Comparison of ENCODE assay signal across 10 cellular contexts in the genomic region with DNA sequence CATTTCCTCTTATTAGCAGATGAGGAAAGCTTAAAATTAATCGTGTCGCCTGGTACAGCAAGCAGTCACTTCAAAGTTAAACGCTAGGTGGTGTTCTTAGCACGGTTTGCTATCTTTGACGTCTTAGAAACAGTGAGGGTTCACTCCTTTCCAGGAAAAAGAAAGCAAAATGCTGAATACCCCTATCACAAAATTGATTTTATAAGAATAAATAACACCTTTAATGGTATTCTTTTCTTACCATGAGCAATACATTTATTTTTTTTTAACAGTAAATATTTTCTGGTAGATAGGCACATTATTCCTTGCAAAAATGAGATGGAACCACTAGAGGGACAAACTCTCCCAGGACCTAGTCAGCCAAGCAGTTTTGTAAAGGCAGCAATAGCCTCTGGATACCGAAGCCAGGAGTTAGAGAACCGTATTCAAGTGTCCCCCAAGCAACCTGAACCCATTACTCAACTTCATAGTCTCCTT.
DNase-seq lines count a peak whose midpoint lies in the region; ATAC-seq and TF ChIP-seq lines count a peak whose summit lies in the region.
"Had no signal": no experiment of that assay in that cellular context is flagged by ENCODE, and none has a peak within 500 bp of the region (broad histone marks: within the 10 kb centered on the region; RNA-seq: fewer than 3 reads in every experiment).

No MANE protein-coding gene starts in this region.

- H3K9me3 ChIP-seq in colonic mucosa = no peaks in the 10 kb centered on the region
- no peaks in the 10 kb centered on the region for H3K9me3 ChIP-seq in right lobe of liver
- H3K9me3 ChIP-seq: SJSA1 had no signal

- H3K27me3 Mint-ChIP-seq in CD14-positive monocyte (ENCODE audit: low read depth in 3 of 3) = peaks cover 0 to 4% (median 3%) of the 10 kb centered on the region in 3 donors

- 4% methylated on average over 7 of the region's 7 CpGs for WGBS in right lobe of liver (ENCODE audit: insufficient coverage, low coverage, low lambda C conversion rate, missing lambda C conversion rate)

- H3K36me3 ChIP-seq in colonic mucosa (no peaks in the 10 kb centered on the region), right lobe of liver (no peaks in the 10 kb centered on the region)
- H3K36me3 ChIP-seq: SJSA1 had no signal

- DNase-seq in CD14-positive monocyte (ENCODE audit: low spot score) (no peak), HS-5 (ENCODE audit: low read depth) (peak; percentile 47), NOMO-1 treated with dmso at 0.1 percent for 144 hours (lab: John Stamatoyannopoulos, UW; ENCODE audit: unreplicated experiment) (peak; percentile 48), colonic mucosa (no peak), right lobe of liver (no peak)
- DNase-seq in activated effector memory CD4-positive, alpha-beta T cell treated with Interleukin-2 at 50 U/mL for 16 hours = no peak

- intact Hi-C loops in CD14-positive monocyte (cut with micrococcal nuclease) = no loop called here
- intact Hi-C loops in colonic mucosa (cut with DNase I) = loop anchor here (10.0 kb wide), 1 partner anchor 353 kb away; no protein-coding TSS in a partner anchor
- intact Hi-C loops in right lobe of liver (cut with DNase I) = no loop called here

- no peak overlapping the region for H3K27ac Mint-ChIP-seq in CD14-positive monocyte

- H3K27me3 ChIP-seq in colonic mucosa (no peaks in the 10 kb centered on the region), right lobe of liver (no peaks in the 10 kb centered on the region)
- H3K27me3 ChIP-seq: SJSA1 had no signal

- no peaks in the 10 kb centered on the region for H3K36me3 Mint-ChIP-seq in CD14-positive monocyte
- H3K36me3 Mint-ChIP-seq: naive thymus-derived CD8-positive, alpha-beta T cell had no signal

- no peak overlapping the region for H3K4me3 ChIP-seq in colonic mucosa
- no peak overlapping the region for H3K4me3 ChIP-seq in right lobe of liver
- H3K4me3 ChIP-seq: SJSA1 had no signal

- H3K9ac ChIP-seq in colonic mucosa (ENCODE audit: low read depth in 2 of 2, low read length in 2 of 2) = no peak overlapping the region

- H3K9me3 Mint-ChIP-seq in CD14-positive monocyte = peaks cover 0 to 2% (median 0%) of the 10 kb centered on the region in 7 donors
- H3K9me3 Mint-ChIP-seq: naive thymus-derived CD8-positive, alpha-beta T cell had no signal

- ATAC-seq in GM18868 (IDR thresholded peaks at IDR 0.05; ENCODE audit: unreplicated experiment) (peak; percentile 87), right lobe of liver (peak; percentile 65 to 84 (median 76)), HG03039 (IDR thresholded peaks at IDR 0.05; ENCODE audit: unreplicated experiment) (no peak)

- no peaks in the 10 kb centered on the region for H3K4me1 ChIP-seq in colonic mucosa
- H3K4me1 ChIP-seq in right lobe of liver = no peaks in the 10 kb centered on the region
- H3K4me1 ChIP-seq: SJSA1 had no signal

- no peak overlapping the region for H3K4me3 Mint-ChIP-seq in CD14-positive monocyte
- H3K4me3 Mint-ChIP-seq: naive thymus-derived CD8-positive, alpha-beta T cell had no signal

- H3K27ac ChIP-seq in colonic mucosa = no peak overlapping the region
- H3K27ac ChIP-seq in right lobe of liver = no peak overlapping the region
- H3K27ac ChIP-seq: SJSA1 had no signal

- no peaks in the 10 kb centered on the region for H3K4me1 Mint-ChIP-seq in CD14-positive monocyte
- H3K4me1 Mint-ChIP-seq: naive thymus-derived CD8-positive, alpha-beta T cell had no signal

- no peak for TF ChIP-seq POLR2A in right lobe of liver (IDR thresholded peaks at IDR 0.05)

- peak; percentile 72 for TF ChIP-seq CTCF in CD14-positive monocyte (IDR thresholded peaks at IDR 0.05)
- peak; percentile 45 for TF ChIP-seq CTCF in colonic mucosa (IDR thresholded peaks at IDR 0.05)
- TF ChIP-seq CTCF in right lobe of liver (IDR thresholded peaks at IDR 0.05) = peak; percentile 37 to 69 (median 58)

Comparison
In these comparisons a context has a peak if more than half of its experiments do, and no peak if none do; other contexts are left out.
1. DNase-seq: peak in HS-5 (single experiment) and NOMO-1 treated with dmso at 0.1 percent for 144 hours (single experiment); none in CD14-positive monocyte (single experiment), colonic mucosa (single experiment), right lobe of liver (0 of 3) and activated effector memory CD4-positive, alpha-beta T cell treated with Interleukin-2 at 50 U/mL for 16 hours (single experiment).
2. Peak in every context shown above with its lines, with median percentiles within 50 percentile points of each other: CTCF ChIP-seq.